8 cellular contexts compared by ENCODE assay signal in genomic region chrX:107672955-107673378, GRCh38. TPM values are rescaled to one million over a fixed set of nuclear protein-coding genes. Genes with fewer than 3 reads are reported as not detected.
DNase-seq lines count a peak whose midpoint lies in the region; ATAC-seq lines count a peak whose summit lies in the region.

No MANE protein-coding gene starts in this region.

- peak; percentile 19 for ATAC-seq in HG02678 (IDR thresholded peaks at IDR 0.05; ENCODE audit: unreplicated experiment)

- H3K4ac ChIP-seq in mesendoderm (ENCODE audit: low read depth, low read length): no peak overlapping the region

- no peak overlapping the region for H3K23ac ChIP-seq in mesendoderm (ENCODE audit: low read length)

- no peak overlapping the region for H3K4me3 ChIP-seq in mesendoderm (ENCODE audit: low read length)

- H2BK5ac ChIP-seq in mesendoderm (ENCODE audit: low read length): no peak overlapping the region

- H3K4me2 ChIP-seq in mesendoderm (ENCODE audit: low read length): no peak overlapping the region

- H3K18ac ChIP-seq in mesendoderm (ENCODE audit: low read length): no peak overlapping the region

- intact Hi-C loops in activated CD4-positive, alpha-beta memory T cell treated with anti-CD3 and anti-CD28 coated beads for 36 hours (cut with micrococcal nuclease): loop anchor here (1.0 to 5.0 kb wide), 5 partner anchors 44 to 349 kb away; partner anchors contain the start of gene NCBP2L

- CTCF ChIA-PET in activated CD4-positive, alpha-beta memory T cell treated with anti-CD3 and anti-CD28 coated beads for 36 hours (lab: Charles Lee): interaction anchor here (0.5 to 10.6 kb wide), 29 partner anchors 9 to 1236 kb away, joined by 3 to 275 read pairs (median 4); partner anchors contain the start of genes MID2, NCBP2L and TSC22D3

- peak overlapping the region; percentile 83 for H3K27ac Mint-ChIP-seq in activated CD4-positive, alpha-beta memory T cell treated with anti-CD3 and anti-CD28 coated beads for 36 hours

- no peak overlapping the region for H3K9ac ChIP-seq in mesendoderm (ENCODE audit: low read length)

- peak overlapping the region; percentile 51 for H3K4me3 Mint-ChIP-seq in activated CD4-positive, alpha-beta memory T cell treated with anti-CD3 and anti-CD28 coated beads for 36 hours

- POLR2A ChIA-PET in activated CD4-positive, alpha-beta memory T cell treated with anti-CD3 and anti-CD28 coated beads for 36 hours (lab: Charles Lee): interaction anchor here (0.7 to 7.5 kb wide), 8 partner anchors 11 to 153 kb away, joined by 3 to 253 read pairs (median 6); partner anchors contain the start of genes PRPS1 and TSC22D3

- no peak overlapping the region for H2AK5ac ChIP-seq in mesendoderm (ENCODE audit: low read length)

- H3K9me3 Mint-ChIP-seq in activated CD4-positive, alpha-beta memory T cell treated with anti-CD3 and anti-CD28 coated beads for 36 hours: no peaks in the 10 kb centered on the region

- H3K79me1 ChIP-seq in mesendoderm (ENCODE audit: low read length): no peaks in the 10 kb centered on the region

- H2BK120ac ChIP-seq in mesendoderm (ENCODE audit: low read depth, low read length): no peak overlapping the region

- no CpG with 5 or more reads among the region's 9 CpGs for WGBS in mesendoderm (ENCODE audit: extremely low coverage, insufficient coverage, low lambda C conversion rate)

- H3K27me3 Mint-ChIP-seq in activated CD4-positive, alpha-beta memory T cell treated with anti-CD3 and anti-CD28 coated beads for 36 hours: no peaks in the 10 kb centered on the region

- no peak overlapping the region for H2BK15ac ChIP-seq in mesendoderm (replicated peaks; ENCODE audit: low read depth)

- H4K8ac ChIP-seq in mesendoderm (ENCODE audit: low read depth, low read length): no peak overlapping the region

- H4K5ac ChIP-seq in mesendoderm (ENCODE audit: low read length): no peak overlapping the region

- no peaks in the 10 kb centered on the region for H3K36me3 ChIP-seq in mesendoderm (ENCODE audit: control insufficient read depth, insufficient read depth, low read length)

- DNase-seq in ELR (ENCODE audit: low read depth) (peak; percentile 70), NCI-H524 treated with DMSO at 0.1 percent for 48 hours (lab: John Stamatoyannopoulos, UW) (peak; percentile 16), ecto neural progenitor cell (ENCODE audit: low spot score) (peak; percentile 80), mesendoderm (peak; percentile 73), AG08396 (ENCODE audit: low spot score) (no peak)
- DNase-seq in activated CD4-positive, alpha-beta memory T cell treated with anti-CD3 and anti-CD28 coated beads for 36 hours: peak; percentile 88
- DNase-seq in stimulated activated CD8-positive, alpha-beta memory T cell treated with anti-CD3 and anti-CD28 coated beads, Interleukin-7, amount 100 ng/mL, for 1 hour (ENCODE audit: low read depth in 2 of 2): peak; percentile 39 to 57

- H3K79me2 ChIP-seq in mesendoderm (ENCODE audit: control insufficient read depth, insufficient read depth, low read length): no peaks in the 10 kb centered on the region

- H3K4me1 Mint-ChIP-seq in activated CD4-positive, alpha-beta memory T cell treated with anti-CD3 and anti-CD28 coated beads for 36 hours (ENCODE audit: low read depth): peaks cover 42% of the 10 kb centered on the region

- H3K4me1 ChIP-seq in mesendoderm (ENCODE audit: control insufficient read depth, low read depth, low read length): peaks cover 1% of the 10 kb centered on the region

- no peak overlapping the region for H3K56ac ChIP-seq in mesendoderm (ENCODE audit: low read length)

- H3K27me3 ChIP-seq in mesendoderm (ENCODE audit: insufficient read depth, low read length, poor library complexity): no peaks in the 10 kb centered on the region

- no peak overlapping the region for H3K27ac ChIP-seq in mesendoderm (ENCODE audit: low read depth, low read length)

- no peaks in the 10 kb centered on the region for H3K36me3 Mint-ChIP-seq in activated CD4-positive, alpha-beta memory T cell treated with anti-CD3 and anti-CD28 coated beads for 36 hours

RNA-seq across cellular contexts. Expression of gene PRPS1, which starts 44.7 kb away (rescaled TPM):
- total RNA-seq in activated CD4-positive, alpha-beta memory T cell treated with anti-CD3 and anti-CD28 coated beads for 36 hours: 100 to 1,000 TPM; 132 to 141 TPM
- polyA plus RNA-seq in mesendoderm (2013, experiment 1 of 2): 80.3 TPM
- 78.3 TPM for polyA plus RNA-seq in mesendoderm (2013, experiment 2 of 2)
